Comparison of ENCODE assay signal across 17 cellular contexts in genomic region chr1:29544406-29544805, GRCh38.
A peak's percentile ranks its signal among the peaks of the same experiment; 100 is the strongest.
DNase-seq lines count a peak whose midpoint lies in the region; ATAC-seq and TF ChIP-seq lines count a peak whose summit lies in the region.
"Had no signal": no experiment of that assay in that cellular context is flagged by ENCODE, and none has a peak within 500 bp of the region (broad histone marks: within the 10 kb centered on the region; RNA-seq: fewer than 3 reads in every experiment).

No MANE protein-coding gene starts in this region.

- TF ChIP-seq CTCF in chondrocyte (IDR thresholded peaks at IDR 0.05) (no peak), sigmoid colon (IDR thresholded peaks at IDR 0.05) (no peak)

- H3K4me3 ChIP-seq in sigmoid colon: no peak overlapping the region
- H3K4me3 ChIP-seq: GM12878, GM23248 had no signal

- TF ChIP-seq POLR2A in sigmoid colon (IDR thresholded peaks at IDR 0.05): no peak

- no peaks in the 10 kb centered on the region for H3K36me3 Mint-ChIP-seq in chondrocyte (ENCODE audit: low read depth)
- no peaks in the 10 kb centered on the region for H3K36me3 Mint-ChIP-seq in activated CD4-positive, alpha-beta T cell treated with anti-CD3 and anti-CD28 coated beads, Interleukin-2, amount 10 ng/mL, durations not matched to agents 24 days and 14 days (ENCODE audit: low read depth)
- H3K36me3 Mint-ChIP-seq: CD14-positive monocyte; CD8-positive, alpha-beta memory T cell had no signal

- no peak overlapping the region for H3K27ac Mint-ChIP-seq in chondrocyte (ENCODE audit: unreplicated experiment)
- no peak overlapping the region for H3K27ac Mint-ChIP-seq in activated CD4-positive, alpha-beta T cell treated with anti-CD3 and anti-CD28 coated beads, Interleukin-2, amount 10 ng/mL, durations not matched to agents 24 days and 14 days
- H3K27ac Mint-ChIP-seq: CD14-positive monocyte; CD4-positive, alpha-beta T cell; CD8-positive, alpha-beta memory T cell had no signal

- no peak overlapping the region for H3K4me3 Mint-ChIP-seq in chondrocyte (ENCODE audit: unreplicated experiment)
- no peak overlapping the region for H3K4me3 Mint-ChIP-seq in activated CD4-positive, alpha-beta T cell treated with anti-CD3 and anti-CD28 coated beads, Interleukin-2, amount 10 ng/mL, durations not matched to agents 24 days and 14 days
- H3K4me3 Mint-ChIP-seq: CD14-positive monocyte; CD4-positive, alpha-beta T cell; CD8-positive, alpha-beta memory T cell had no signal

- TF ChIP-seq EP300 in sigmoid colon (IDR thresholded peaks at IDR 0.05): no peak

- H3K4me1 Mint-ChIP-seq in chondrocyte (ENCODE audit: low read depth): no peaks in the 10 kb centered on the region
- no peaks in the 10 kb centered on the region for H3K4me1 Mint-ChIP-seq in activated CD4-positive, alpha-beta T cell treated with anti-CD3 and anti-CD28 coated beads, Interleukin-2, amount 10 ng/mL, durations not matched to agents 24 days and 14 days
- H3K4me1 Mint-ChIP-seq: CD14-positive monocyte; CD8-positive, alpha-beta memory T cell had no signal

- ATAC-seq in left lobe of liver: no peak
- ATAC-seq: GM12878 had no signal

- peak; percentile 24 for DNase-seq in chondrocyte (ENCODE audit: low spot score)
- peak; percentile 19 for DNase-seq in left lobe of liver (ENCODE audit: low spot score)
- DNase-seq in sigmoid colon: peak; percentile 2
- DNase-seq in epidermal melanocyte (ENCODE audit: insufficient read length, low spot score): no peak
- no peak for DNase-seq in T1000 (lab: John Stamatoyannopoulos, UW)
- no peak for DNase-seq in activated CD4-positive, alpha-beta T cell treated with anti-CD3 and anti-CD28 coated beads, Interleukin-2, amount 10 ng/mL, durations not matched to agents 24 days and 14 days
- DNase-seq: CD4-positive, alpha-beta T cell; CD8-positive, alpha-beta memory T cell; DMS 273 treated with DMSO at 0.1 percent for 48 hours; DMS79; EL; GDM1; GM23248; H7; HCEC 1CT had no signal

- no peak overlapping the region for H3K27ac ChIP-seq in sigmoid colon
- H3K27ac ChIP-seq: GM23248 had no signal

- H3K9me3 ChIP-seq in sigmoid colon: no peaks in the 10 kb centered on the region

- H3K27me3 ChIP-seq in sigmoid colon: peaks cover 0 to 2% (median 0%) of the 10 kb centered on the region in 3 donors

- WGBS in sigmoid colon, 2 donors: 84 to 90% methylated on average over 1 of the region's 1 CpG

- no peaks in the 10 kb centered on the region for H3K4me1 ChIP-seq in sigmoid colon

- H3K9me3 Mint-ChIP-seq in chondrocyte (ENCODE audit: low read depth): no peaks in the 10 kb centered on the region
- no peaks in the 10 kb centered on the region for H3K9me3 Mint-ChIP-seq in activated CD4-positive, alpha-beta T cell treated with anti-CD3 and anti-CD28 coated beads, Interleukin-2, amount 10 ng/mL, durations not matched to agents 24 days and 14 days
- H3K9me3 Mint-ChIP-seq: CD4-positive, alpha-beta T cell; CD8-positive, alpha-beta memory T cell had no signal

- H3K36me3 ChIP-seq in sigmoid colon: no peaks in the 10 kb centered on the region

- intact Hi-C loops in sigmoid colon (cut with DNase I): no loop called here
- intact Hi-C loops in activated CD4-positive, alpha-beta T cell treated with anti-CD3 and anti-CD28 coated beads, Interleukin-2, amount 10 ng/mL, durations not matched to agents 24 days and 14 days (cut with micrococcal nuclease): no loop called here

- peaks cover 8% of the 10 kb centered on the region for H3K27me3 Mint-ChIP-seq in chondrocyte (ENCODE audit: low read depth)
- no peaks in the 10 kb centered on the region for H3K27me3 Mint-ChIP-seq in activated CD4-positive, alpha-beta T cell treated with anti-CD3 and anti-CD28 coated beads, Interleukin-2, amount 10 ng/mL, durations not matched to agents 24 days and 14 days
- H3K27me3 Mint-ChIP-seq: CD4-positive, alpha-beta T cell had no signal

Comparison
In these comparisons a context has a peak if more than half of its experiments do, and no peak if none do; other contexts are left out.
1. DNase-seq: peak in chondrocyte (single experiment), left lobe of liver (single experiment) and sigmoid colon (single experiment); none in epidermal melanocyte (single experiment), T1000 (single experiment) and activated CD4-positive, alpha-beta T cell treated with anti-CD3 and anti-CD28 coated beads, Interleukin-2, amount 10 ng/mL, durations not matched to agents 24 days and 14 days (single experiment).